Comparison of ENCODE assay signal across 25 cellular contexts in the genomic region with DNA sequence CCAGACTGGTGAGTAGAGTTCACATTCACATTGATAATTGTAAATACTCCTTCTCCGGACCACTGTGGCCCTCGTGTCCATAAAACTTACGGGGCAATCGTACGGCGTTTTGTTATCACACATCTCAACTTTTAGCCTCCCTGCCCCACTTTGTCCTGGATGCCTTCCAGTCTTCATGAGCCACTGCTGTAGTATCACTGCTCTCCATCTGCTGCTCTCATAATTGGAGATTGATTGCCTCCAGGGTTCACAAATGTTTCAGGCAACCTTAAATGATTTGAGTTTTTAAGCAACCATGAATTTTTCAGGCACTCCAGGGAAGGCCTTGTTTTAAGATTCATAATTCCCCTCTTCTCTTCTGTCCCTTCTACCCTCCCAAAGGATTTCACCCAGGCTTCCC.
"Had no signal": no experiment of that assay in that cellular context is flagged by ENCODE, and none has a peak within 500 bp of the region (broad histone marks: within the 10 kb centered on the region; RNA-seq: fewer than 3 reads in every experiment).

No MANE protein-coding gene starts in this region.

- FAIRE-seq: endothelial cell of umbilical vein, islet of Langerhans, small intestine had no signal

- H2AFZ ChIP-seq: parathyroid adenoma had no signal

- H3K9me3 ChIP-seq: colonic mucosa, esophagus muscularis mucosa, gastroesophageal sphincter, heart right ventricle, left lung, mucosa of descending colon, right atrium auricular region, thoracic aorta, transverse colon, upper lobe of right lung, uterus had no signal

- H3K79me2 ChIP-seq: parathyroid adenoma had no signal

- H3K4me3 ChIP-seq: colonic mucosa, esophagus muscularis mucosa, gastroesophageal sphincter, heart right ventricle, left lung, mucosa of descending colon, right atrium auricular region, thoracic aorta, transverse colon, upper lobe of right lung, uterus had no signal

- ATAC-seq: foreskin keratinocyte; gastroesophageal sphincter; heart right ventricle; left cardiac atrium; left lung; mucosa of descending colon; natural killer cell treated with Interleukin-12 subunit alpha and Interleukin-12 subunit beta and Interleukin-15 and Interleukin-18, amount 100 ng/mL, for 72 hours; stimulated activated naive B cell treated with anti-CD40 and anti-IgM and Interleukin-4, amounts not matched to agents 10 μg/mL and 1 μg/mL and 100 μg/mL, for 72 hours; upper lobe of right lung had no signal

- H3K27me3 ChIP-seq: colonic mucosa, esophagus muscularis mucosa, foreskin keratinocyte, gastroesophageal sphincter, heart right ventricle, left lung, right atrium auricular region, transverse colon, upper lobe of right lung, uterus had no signal

- DNase-seq: colonic mucosa; effector CD8-positive, alpha-beta T cell; foreskin keratinocyte; heart right ventricle; hippocampal formation; left cardiac atrium; left lung; mesenchymal stem cell; mucosa of descending colon; naive B cell; small intestine; stimulated activated CD4-positive, alpha-beta T cell treated with anti-CD3 and anti-CD28 coated beads, Interleukin-15, amount 100 ng/mL, for 24 hours; stimulated activated CD4-positive, alpha-beta T cell treated with anti-CD3 and anti-CD28 coated beads, Interleukin-2, amount 100 ng/mL, for 48 hours; stimulated activated naive B cell treated with anti-CD40 and anti-IgM and Interleukin-4, amounts not matched to agents 10 μg/mL and 1 μg/mL and 100 μg/mL, for 72 hours; transverse colon; upper lobe of right lung; uterus had no signal

- H3K27ac ChIP-seq: colonic mucosa, esophagus muscularis mucosa, foreskin keratinocyte, gastroesophageal sphincter, heart right ventricle, left lung, parathyroid adenoma, right atrium auricular region, thoracic aorta, transverse colon, upper lobe of right lung, uterus had no signal

- H3K36me3 ChIP-seq: colonic mucosa, right atrium auricular region, thoracic aorta, transverse colon, uterus had no signal

- H3K9ac ChIP-seq: parathyroid adenoma had no signal

- H3K4me1 ChIP-seq: colonic mucosa, parathyroid adenoma, right atrium auricular region, transverse colon, uterus had no signal
